ENCODE assay signal across 19 cellular contexts in genomic region chr1:244021427-244021826, GRCh38. TPM values are rescaled to one million over a fixed set of nuclear protein-coding genes. Genes with fewer than 3 reads are reported as not detected.
DNase-seq lines count a peak whose midpoint lies in the region; ATAC-seq and TF ChIP-seq lines count a peak whose summit lies in the region.
"Had no signal": no experiment of that assay in that cellular context is flagged by ENCODE, and none has a peak within 500 bp of the region (broad histone marks: within the 10 kb centered on the region; RNA-seq: fewer than 3 reads in every experiment).

No MANE protein-coding gene starts in this region.

- no peaks in the 10 kb centered on the region for H3K27me3 Mint-ChIP-seq in H9 (ENCODE audit: low read depth)

- no peaks in the 10 kb centered on the region for H3K23me2 ChIP-seq in H9 (ENCODE audit: insufficient read length, low read depth, low read length, poor library complexity, severe bottlenecking)

- H3T11ph ChIP-seq in H9 (ENCODE audit: low read length): no peak overlapping the region

- H3K9ac ChIP-seq in H9 (ENCODE audit: extremely low read depth, insufficient read length, low read length): no peak overlapping the region

- H2AFZ ChIP-seq in H9 (ENCODE audit: low read length): no peak overlapping the region

- H3K56ac ChIP-seq in H9 (ENCODE audit: insufficient read length, low read depth, low read length): no peak overlapping the region

- no peaks in the 10 kb centered on the region for H3K27me3 ChIP-seq in H9 (ENCODE audit: insufficient read depth, low read length)
- H3K27me3 ChIP-seq in thyroid gland: no peaks in the 10 kb centered on the region
- no peaks in the 10 kb centered on the region for H3K27me3 ChIP-seq in SJCRH30
- H3K27me3 ChIP-seq: BE2C had no signal

- H2BK15ac ChIP-seq in H9 (ENCODE audit: low read depth, low read length): no peak overlapping the region

- H3K4me1 ChIP-seq in H9 (ENCODE audit: insufficient read depth, low read length) (peaks cover 4% of the 10 kb centered on the region; the same call in 1 of the 2 replicates), thyroid gland (no peaks in the 10 kb centered on the region), SJCRH30 (no peaks in the 10 kb centered on the region)
- H3K4me1 ChIP-seq: A549, BE2C had no signal

- no peaks in the 10 kb centered on the region for H3K79me2 ChIP-seq in H9 (ENCODE audit: insufficient read depth, low read length)

- H3K14ac ChIP-seq in H9 (ENCODE audit: insufficient read depth, low read length): no peak overlapping the region

- H4K5ac ChIP-seq in H9 (ENCODE audit: insufficient read length, low read depth, low read length): no peak overlapping the region

- H3K23ac ChIP-seq in H9 (ENCODE audit: insufficient read length, low read depth, low read length): no peak overlapping the region

- no CpG with 5 or more reads among the region's 1 CpG for WGBS in H9 (ENCODE audit: extremely low coverage, insufficient read length, low lambda C conversion rate)
- WGBS in thyroid gland, 2 donors: 85 to 88% methylated on average over 1 of the region's 1 CpG

- no peak overlapping the region for H4K8ac ChIP-seq in H9 (replicated peaks; ENCODE audit: insufficient read length, low read depth, low read length)

- peak overlapping the region; percentile 2 for H3K18ac ChIP-seq in H9 (ENCODE audit: insufficient read length, low read depth, low read length)

- H2BK5ac ChIP-seq in H9 (ENCODE audit: insufficient read length, low read length): no peak overlapping the region

- no peak for DNase-seq in H9
- peak; percentile 34 for DNase-seq in NCI-H69 (lab: John Stamatoyannopoulos, UW)
- DNase-seq in iPS-NIHi11 (ENCODE audit: low spot score): peak; percentile 29
- no peak for DNase-seq in thyroid gland
- no peak for DNase-seq in HT-29 (ENCODE audit: low spot score)
- no peak for DNase-seq in SJCRH30
- DNase-seq: BE2C, DMS79, HCEC 1CT, IMR-90, NCI-H1105, NCI-H1694 treated with DMSO at 0.1 percent for 48 hours, NCI-H2081 treated with DMSO at 0.1 percent for 48 hours, NCI-H2171 treated with DMSO at 0.1 percent for 48 hours, NCI-H526 had no signal

- no peak overlapping the region for H3K4me3 Mint-ChIP-seq in H9
- H3K4me3 Mint-ChIP-seq: T-helper 1 cell treated with Interleukin-12 subunit alpha and Interleukin-12 subunit beta and Interleukin-4 antibody, amounts not matched to agents 30 μg/mL and 1 μg/mL, for 36 hours had no signal

- ATAC-seq in HG03139 (IDR thresholded peaks at IDR 0.05; ENCODE audit: unreplicated experiment): no peak
- ATAC-seq: A549, Right ventricle myocardium inferior had no signal

- H4K20me1 ChIP-seq in H9 (ENCODE audit: control insufficient read depth, insufficient read depth, insufficient read length): no peaks in the 10 kb centered on the region

- intact Hi-C loops in thyroid gland (cut with DNase I): no loop called here

- no peaks in the 10 kb centered on the region for H3K9me3 ChIP-seq in H9 (ENCODE audit: control insufficient read depth, low read depth, low read length)
- H3K9me3 ChIP-seq in thyroid gland: no peaks in the 10 kb centered on the region
- no peaks in the 10 kb centered on the region for H3K9me3 ChIP-seq in SJCRH30 (replicated peaks)
- H3K9me3 ChIP-seq: A549, BE2C had no signal

- H3K4me1 Mint-ChIP-seq in H9: peaks cover 28 to 29% of the 10 kb centered on the region in 2 experiments

- H3K79me1 ChIP-seq in H9 (ENCODE audit: insufficient read depth, low read depth, low read length, poor library complexity, severe bottlenecking): no peaks in the 10 kb centered on the region

- no peaks in the 10 kb centered on the region for H3K36me3 ChIP-seq in thyroid gland
- H3K36me3 ChIP-seq in SJCRH30: no peaks in the 10 kb centered on the region
- H3K36me3 ChIP-seq: BE2C had no signal

- H3K4me3 ChIP-seq in thyroid gland (replicated peaks in 1 of 3) (no peak overlapping the region), SJCRH30 (no peak overlapping the region)
- H3K4me3 ChIP-seq: A549 had no signal

- H2AK5ac ChIP-seq in H9 (ENCODE audit: insufficient read length, low read length): no peak overlapping the region

- TF ChIP-seq CTCF in H9 (conservative IDR thresholded peaks at IDR 0.05) (no peak), thyroid gland (IDR thresholded peaks at IDR 0.05) (no peak)

- H3K36me3 Mint-ChIP-seq in H9 (ENCODE audit: insufficient read depth in 1 of 3, low read depth in 3 of 3): peaks cover 0 to 9% (median 2%) of the 10 kb centered on the region in 3 experiments; a peak in 3 of 7 replicates

- H2BK120ac ChIP-seq in H9 (ENCODE audit: low read depth, low read length, poor library complexity, severe bottlenecking): no peak overlapping the region

- H2BK20ac ChIP-seq in H9 (ENCODE audit: low read depth, low read length, poor library complexity, severe bottlenecking): no peak overlapping the region

- no peak overlapping the region for H2BK12ac ChIP-seq in H9 (ENCODE audit: insufficient read length, low read depth, low read length)

- peak overlapping the region; percentile 32 to 87 (median 74); a peak in 3 of 7 replicates for H3K27ac Mint-ChIP-seq in H9
- H3K27ac Mint-ChIP-seq: T-helper 1 cell treated with Interleukin-12 subunit alpha and Interleukin-12 subunit beta and Interleukin-4 antibody, amounts not matched to agents 30 μg/mL and 1 μg/mL, for 36 hours had no signal

- no peak overlapping the region for H4K91ac ChIP-seq in H9 (ENCODE audit: insufficient read length, low read depth, low read length)

- peaks cover 0 to 3% of the 10 kb centered on the region in 2 experiments; a peak in 1 of 5 replicates for H3K9me3 Mint-ChIP-seq in H9
- H3K9me3 Mint-ChIP-seq: T-helper 1 cell treated with Interleukin-12 subunit alpha and Interleukin-12 subunit beta and Interleukin-4 antibody, amounts not matched to agents 30 μg/mL and 1 μg/mL, for 36 hours had no signal

- no peak overlapping the region for H3K4me2 ChIP-seq in H9 (ENCODE audit: insufficient read depth, insufficient read length, low read length)
- H3K4me2 ChIP-seq: A549 had no signal

- H3K27ac ChIP-seq in H9 (ENCODE audit: insufficient read length, low read depth, low read length) (no peak overlapping the region), thyroid gland (no peak overlapping the region), SJCRH30 (no peak overlapping the region)
- H3K27ac ChIP-seq: A549 had no signal

- no peak overlapping the region for H3K4ac ChIP-seq in H9 (ENCODE audit: low read depth, low read length)

- no peak for TF ChIP-seq POLR2A in thyroid gland (IDR thresholded peaks at IDR 0.05)

RNA-seq across cellular contexts. Expression of gene ZBTB18, which starts 29.7 kb away (rescaled TPM):
- total RNA-seq in H9 (2021) (11.9 and 12.1 TPM in 2 replicates), thyroid gland (10 to 100 TPM; 15.5 to 20.6 (median 18.3) TPM)
- total RNA-seq in HT-29 (2014; rRNA removed; shearing (Covaris generic)): 10.7 and 11.0 TPM in 2 replicates
- total RNA-seq in SJCRH30 (2014; rRNA removed; shearing (Covaris generic)): 47.1 and 51.7 TPM in 2 replicates

Comparison
In these comparisons a context has a peak if more than half of its experiments do, and no peak if none do; other contexts are left out.
1. DNase-seq: peak in NCI-H69 (single experiment) and iPS-NIHi11 (single experiment); none in H9 (single experiment), thyroid gland (0 of 2), HT-29 (single experiment) and SJCRH30 (0 of 2).